In genomic region chr12:48454675-48455074, GRCh38 we compare ENCODE assay signal across 8 cellular contexts. TPM values are rescaled to one million over a fixed set of nuclear protein-coding genes. Genes with fewer than 3 reads are reported as not detected.
DNase-seq lines count a peak whose midpoint lies in the region; ATAC-seq and TF ChIP-seq lines count a peak whose summit lies in the region.

No MANE protein-coding gene starts in this region.

- DNase-seq in A172 (ENCODE audit: low spot score) (peak; percentile 35), RPMI7951 (ENCODE audit: low read depth) (peak; percentile 17), foreskin fibroblast (peak in 1 of 2 donors; percentile 10), head of caudate nucleus (no peak), C1 segment of cervical spinal cord (lab: John Stamatoyannopoulos, UW) (no peak), NCI-H2171 (lab: John Stamatoyannopoulos, UW) (no peak)

- no peak for ATAC-seq in HG03432 (IDR thresholded peaks at IDR 0.05; ENCODE audit: unreplicated experiment)

- intact Hi-C loops in head of caudate nucleus (cut with DNase I) = no loop called here

- no peak overlapping the region for H3K4me3 ChIP-seq in foreskin fibroblast (ENCODE audit: low read depth in 1 of 2, low read length in 2 of 2)

- peak; percentile 42; the same call in 2 of the 3 replicates for TF ChIP-seq CTCF in GM12872 (IDR thresholded peaks at IDR 0.05; ENCODE audit: insufficient read depth, low read depth, low read length)
- peak; percentile 29 for TF ChIP-seq CTCF in foreskin fibroblast (IDR thresholded peaks at IDR 0.05; ENCODE audit: low read depth, low read length)

RNA-seq across cellular contexts. Expression of gene ANP32D, which starts 17.7 kb away (rescaled TPM):
- not detected in 2 replicates for total RNA-seq in A172 (2014; rRNA removed; shearing (Covaris generic))
- total RNA-seq in RPMI7951 (2014; rRNA removed; shearing (Covaris generic)) = not detected in 2 replicates

RNA-seq across cellular contexts. Expression of gene C12orf54, which starts 27.6 kb away (rescaled TPM):
- total RNA-seq in A172 (2014; rRNA removed; shearing (Covaris generic)) = not detected in 2 replicates
- total RNA-seq in RPMI7951 (2014; rRNA removed; shearing (Covaris generic)) = not detected in 2 replicates

Comparison
In these comparisons a context has a peak if more than half of its experiments do, and no peak if none do; other contexts are left out.
1. DNase-seq: peak in A172 (single experiment) and RPMI7951 (single experiment); none in head of caudate nucleus (0 of 42), C1 segment of cervical spinal cord (0 of 14) and NCI-H2171 (single experiment).